ENCODE assay signal across 8 cellular contexts in the genomic region with DNA sequence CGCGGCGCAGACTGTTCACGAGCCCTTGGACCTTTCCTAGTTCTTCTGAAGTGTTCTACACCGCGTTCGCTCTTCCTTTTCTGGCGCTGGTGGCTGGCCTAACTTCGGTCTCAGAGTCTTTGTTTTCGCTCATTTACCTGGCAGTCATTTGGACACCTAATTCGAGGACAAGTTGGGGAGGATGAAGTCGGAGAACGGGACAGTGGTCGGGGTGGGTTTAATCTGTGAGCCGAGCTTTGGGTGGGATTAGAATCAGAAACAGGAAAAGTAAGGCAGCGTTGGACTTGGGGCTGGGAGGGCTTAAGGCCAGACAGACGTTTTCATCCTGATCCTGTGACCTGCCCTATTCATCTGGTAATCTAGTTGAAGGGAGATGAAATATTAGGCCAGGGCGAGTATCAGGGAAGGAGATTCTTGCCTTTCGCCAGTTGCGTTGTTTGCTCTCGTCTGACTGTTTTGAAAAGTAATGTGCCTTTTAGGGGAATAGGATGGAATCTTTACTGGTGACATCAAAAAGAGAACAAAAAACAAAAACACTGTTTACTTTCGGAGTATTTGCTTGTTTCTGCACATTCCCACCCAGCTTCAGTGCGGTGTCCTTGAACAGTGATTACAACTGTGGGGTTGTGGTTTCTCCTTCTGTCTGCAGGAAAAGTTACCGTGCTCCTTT. TPM values are rescaled to one million over a fixed set of nuclear protein-coding genes. Genes with fewer than 3 reads are reported as not detected.
DNase-seq lines count a peak whose midpoint lies in the region; ATAC-seq and TF ChIP-seq lines count a peak whose summit lies in the region.

No MANE protein-coding gene starts in this region.

- H3K14ac ChIP-seq in neuronal stem cell (ENCODE audit: low read length): no peak overlapping the region

- no peaks in the 10 kb centered on the region for H3K27me3 ChIP-seq in H7 (ENCODE audit: control insufficient read depth, insufficient read depth, low read length)
- H3K27me3 ChIP-seq in fibroblast of lung (ENCODE audit: control insufficient read depth, insufficient read depth, low read length): no peaks in the 10 kb centered on the region
- H3K27me3 ChIP-seq in neuronal stem cell (ENCODE audit: control insufficient read depth in 3 of 3, insufficient read depth in 3 of 3, low read depth in 1 of 3, low read length in 3 of 3): no peaks in the 10 kb centered on the region

- no peaks in the 10 kb centered on the region for H3K36me3 Mint-ChIP-seq in CD14-positive monocyte

- H3K18ac ChIP-seq in neuronal stem cell (ENCODE audit: low read length): peak overlapping the region; percentile 100

- H2BK12ac ChIP-seq in neuronal stem cell (ENCODE audit: low read length): no peak overlapping the region

- H3K36me3 ChIP-seq in H7 (replicated peaks; ENCODE audit: control insufficient read depth, insufficient read depth, low read length) (no peaks in the 10 kb centered on the region), fibroblast of lung (ENCODE audit: control insufficient read depth, insufficient read depth, low read length) (no peaks in the 10 kb centered on the region), neuronal stem cell (replicated peaks in 1 of 2; ENCODE audit: control insufficient read depth in 2 of 2, insufficient read depth in 2 of 2, low read length in 2 of 2) (no peaks in the 10 kb centered on the region)

- intact Hi-C loops in CD14-positive monocyte (cut with micrococcal nuclease): loop anchor here in 1 of 2 donors (10.0 kb wide), 2 partner anchors 51 to 159 kb away; no protein-coding TSS in a partner anchor

- peaks cover 0 to 2% (median 0%) of the 10 kb centered on the region in 3 donors for H3K27me3 Mint-ChIP-seq in CD14-positive monocyte (ENCODE audit: low read depth in 3 of 3)

- peaks cover 6% of the 10 kb centered on the region for H3K79me1 ChIP-seq in neuronal stem cell (ENCODE audit: low read depth, low read length)

- peak overlapping the region; percentile 91 for H2BK5ac ChIP-seq in neuronal stem cell (ENCODE audit: low read length)

- peak overlapping the region; percentile 92 for H3K4me2 ChIP-seq in fibroblast of lung (ENCODE audit: extremely low read depth, insufficient read depth, low read length)
- peak overlapping the region; percentile 86 for H3K4me2 ChIP-seq in neuronal stem cell (ENCODE audit: insufficient read depth, low read length, poor library complexity, severe bottlenecking)

- peak overlapping the region; percentile 96 for H3K27ac ChIP-seq in fibroblast of lung (ENCODE audit: insufficient read depth, low read length)
- H3K27ac ChIP-seq in neuronal stem cell (replicated peaks; ENCODE audit: low read length): peak overlapping the region; percentile 11

- DNase-seq in CD14-positive monocyte (ENCODE audit: low spot score) (no peak), H7 (no peak), SW480 (ENCODE audit: low spot score) (peak; percentile 44), fibroblast of lung (ENCODE audit: low read depth in 2 of 2) (peak; percentile 42 to 44), neuronal stem cell (ENCODE audit: low spot score) (no peak)
- no peak for DNase-seq in stimulated activated CD8-positive, alpha-beta memory T cell treated with anti-CD3 and anti-CD28 coated beads, Interleukin-4, amount 100 ng/mL, for 48 hours
- no peak for DNase-seq in activated CD4-positive, alpha-beta T cell treated with anti-CD3 and anti-CD28 coated beads for 48 hours

- peak overlapping the region; percentile 91 to 99 (median 97) for H3K27ac Mint-ChIP-seq in CD14-positive monocyte

- no peak overlapping the region for H2AK5ac ChIP-seq in neuronal stem cell (ENCODE audit: low read depth, low read length)

- ATAC-seq in HG02678 (IDR thresholded peaks at IDR 0.05; ENCODE audit: unreplicated experiment): no peak

- H4K91ac ChIP-seq in neuronal stem cell (ENCODE audit: low read depth, low read length, poor library complexity): no peak overlapping the region

- no peak for TF ChIP-seq CTCF in CD14-positive monocyte (IDR thresholded peaks at IDR 0.05)
- TF ChIP-seq CTCF in fibroblast of lung (conservative IDR thresholded peaks at IDR 0.05 in 1 of 2, IDR thresholded peaks at IDR 0.05 in 1 of 2; ENCODE audit: low read depth in 1 of 2, low read length in 2 of 2): no peak

- no peaks in the 10 kb centered on the region for H3K9me3 ChIP-seq in fibroblast of lung (ENCODE audit: control insufficient read depth, insufficient read depth, low read depth, low read length)
- no peaks in the 10 kb centered on the region for H3K9me3 ChIP-seq in neuronal stem cell (replicated peaks in 1 of 2; ENCODE audit: control insufficient read depth in 2 of 2, insufficient read depth in 1 of 2, low read depth in 1 of 2, low read length in 2 of 2)

- peak overlapping the region; percentile 19 for H4K8ac ChIP-seq in neuronal stem cell (ENCODE audit: low read depth, low read length)

- no peaks in the 10 kb centered on the region for H3K9me3 Mint-ChIP-seq in CD14-positive monocyte

- H2BK15ac ChIP-seq in neuronal stem cell (ENCODE audit: low read length): no peak overlapping the region

- H3K9ac ChIP-seq in fibroblast of lung (ENCODE audit: insufficient read depth, low read length) (peak overlapping the region; percentile 94), neuronal stem cell (ENCODE audit: low read depth, low read length, poor library complexity) (peak overlapping the region; percentile 70)

- H4K20me1 ChIP-seq in fibroblast of lung (ENCODE audit: control insufficient read depth, extremely low read depth, insufficient read depth, low read length): no peaks in the 10 kb centered on the region

- H3K4me1 ChIP-seq in fibroblast of lung (ENCODE audit: control insufficient read depth, extremely low read depth, insufficient read depth, low read length) (peaks cover 3% of the 10 kb centered on the region), neuronal stem cell (ENCODE audit: control insufficient read depth in 2 of 2, insufficient read depth in 1 of 2, low read depth in 1 of 2, low read length in 2 of 2) (peaks cover 2 to 3% of the 10 kb centered on the region in 2 donors)

- no CpG with 5 or more reads among the region's 24 CpGs for WGBS in neuronal stem cell (ENCODE audit: extremely low coverage in 2 of 2, insufficient read length in 2 of 2, insufficient replicate concordance in 1 of 2), 2 donors

- peak overlapping the region; percentile 96 for H3K23ac ChIP-seq in neuronal stem cell (ENCODE audit: low read depth, low read length, poor library complexity)

- H3K4ac ChIP-seq in neuronal stem cell (ENCODE audit: low read length): no peak overlapping the region

- peak overlapping the region; percentile 60 for H2AFZ ChIP-seq in fibroblast of lung (ENCODE audit: low read length)
- peak overlapping the region; percentile 91 for H2AFZ ChIP-seq in neuronal stem cell (ENCODE audit: low read length)

- peaks cover 62% of the 10 kb centered on the region for H3K79me2 ChIP-seq in fibroblast of lung (ENCODE audit: control insufficient read depth, insufficient read depth, low read length)

- no peak overlapping the region for H2BK120ac ChIP-seq in neuronal stem cell (ENCODE audit: low read depth, low read length)

- peak overlapping the region; percentile 77 for H3K4me3 ChIP-seq in H7 (ENCODE audit: insufficient read depth, low read depth, low read length)
- H3K4me3 ChIP-seq in fibroblast of lung (replicated peaks in 1 of 4; ENCODE audit: control extremely low read depth in 1 of 4, insufficient read depth in 1 of 4, low read depth in 3 of 4, low read length in 4 of 4): peak overlapping the region; percentile 64 to 92 (median 91)
- peak overlapping the region; percentile 67 to 95 for H3K4me3 ChIP-seq in neuronal stem cell (ENCODE audit: low read length in 2 of 2)

- peak overlapping the region; percentile 91 to 99 for H3K4me3 Mint-ChIP-seq in CD14-positive monocyte

- H3K4me1 Mint-ChIP-seq in CD14-positive monocyte: peaks cover 42% of the 10 kb centered on the region

RNA-seq across cellular contexts. Expression of gene DIPK2A, which starts 1.9 kb away (rescaled TPM):
- 10 to 100 TPM; 21.4 to 26.9 TPM for polyA plus RNA-seq in CD14-positive monocyte
- total RNA-seq in H7 (2014; rRNA removed; shearing (Covaris generic)): 58.9 and 89.9 TPM in 2 replicates
- total RNA-seq in fibroblast of lung: 67.5 and 96.1 TPM in 2 replicates
- polyA plus RNA-seq in fibroblast of lung: 25.9 and 26.4 TPM in 2 replicates
- polyA plus RNA-seq in fibroblast of lung (2012): 13.3 and 15.4 TPM in 2 replicates
- 19.4 and 28.9 TPM in 2 replicates for polyA minus RNA-seq in fibroblast of lung (ENCODE audit: low replicate concordance)
- 23.7 TPM for polyA plus RNA-seq in neuronal stem cell (2013, experiment 1 of 2)
- polyA plus RNA-seq in neuronal stem cell (2013, experiment 2 of 2): 25.4 TPM

Comparison
In these comparisons a context has a peak if more than half of its experiments do, and no peak if none do; other contexts are left out.
1. DNase-seq: peak in SW480 (single experiment) and fibroblast of lung (2 of 2); none in CD14-positive monocyte (single experiment), H7 (single experiment), neuronal stem cell (single experiment), stimulated activated CD8-positive, alpha-beta memory T cell treated with anti-CD3 and anti-CD28 coated beads, Interleukin-4, amount 100 ng/mL, for 48 hours (single experiment) and activated CD4-positive, alpha-beta T cell treated with anti-CD3 and anti-CD28 coated beads for 48 hours (single experiment).
2. Peak in every context shown above with its lines, with median percentiles within 50 percentile points of each other: H3K4me3 ChIP-seq.